ENCODE assay signal across 36 cellular contexts in the genomic region with DNA sequence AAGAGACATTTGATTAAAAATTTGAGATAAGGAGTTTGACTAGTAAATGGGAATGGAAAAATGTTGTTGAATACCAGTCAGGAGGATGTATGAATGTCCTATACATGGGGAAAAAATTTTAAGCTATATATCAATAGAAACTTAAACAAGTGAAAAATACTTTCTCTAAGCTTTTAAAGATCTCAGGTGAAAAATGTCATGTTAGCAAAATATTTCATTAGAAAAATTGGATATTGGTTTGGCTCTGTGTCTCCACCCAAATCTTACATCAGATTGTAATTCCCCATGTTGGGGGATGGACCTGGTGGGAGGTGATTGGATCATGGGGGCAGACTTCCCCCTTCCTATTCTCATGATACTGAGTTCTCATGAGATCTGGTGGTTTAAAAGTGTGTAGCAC.
"Had no signal": no experiment of that assay in that cellular context is flagged by ENCODE, and none has a peak within 500 bp of the region (broad histone marks: within the 10 kb centered on the region; RNA-seq: fewer than 3 reads in every experiment).

No MANE protein-coding gene starts in this region.

- H3K27me3 Mint-ChIP-seq: activated B cell treated with CpG ODN at 0.5 μM for 24 hours; activated CD4-positive, alpha-beta memory T cell treated with anti-CD3 and anti-CD28 coated beads for 36 hours; activated CD4-positive, alpha-beta T cell treated with anti-CD3 and anti-CD28 coated beads, Interleukin-2, amount 10 ng/mL, durations not matched to agents 24 days and 14 days; activated CD8-positive, alpha-beta T cell treated with anti-CD3 and anti-CD28 coated beads for 36 hours; activated naive CD8-positive, alpha-beta T cell treated with anti-CD3 and anti-CD28 coated beads for 36 hours; activated T-helper 17 cell treated with anti-CD3 and anti-CD28 coated beads, Interleukin-2, amount 50 U/mL, for 72 hours had no signal

- H3K36me3 ChIP-seq: adrenal gland, brain microvascular endothelial cell, breast epithelium had no signal

- H3K4me3 ChIP-seq: adrenal gland, body of pancreas, breast epithelium had no signal

- H3K27me3 ChIP-seq: adrenal gland, body of pancreas, brain microvascular endothelial cell, breast epithelium had no signal

- H3K4me1 Mint-ChIP-seq: activated B cell treated with CpG ODN at 0.5 μM for 24 hours; activated CD4-positive, alpha-beta T cell treated with anti-CD3 and anti-CD28 coated beads, Interleukin-2, amount 10 ng/mL, durations not matched to agents 24 days and 14 days; activated naive CD8-positive, alpha-beta T cell treated with anti-CD3 and anti-CD28 coated beads for 36 hours; activated T-helper 17 cell treated with anti-CD3 and anti-CD28 coated beads, Interleukin-2, amount 50 U/mL, for 72 hours had no signal

- H3K4me1 ChIP-seq: adrenal gland, body of pancreas, breast epithelium had no signal

- DNase-seq: activated B cell treated with CpG ODN at 0.5 μM for 24 hours; activated CD4-positive, alpha-beta memory T cell treated with anti-CD3 and anti-CD28 coated beads for 36 hours; activated CD4-positive, alpha-beta T cell treated with anti-CD3 and anti-CD28 coated beads for 4 hours; activated CD4-positive, alpha-beta T cell treated with anti-CD3 and anti-CD28 coated beads, Interleukin-2, amount 10 ng/mL, durations not matched to agents 24 days and 14 days; activated CD4-positive, alpha-beta T cell treated with anti-CD3 and anti-CD28 coated beads, Interleukin-2, amount 50 U/mL, for 1 hour; activated CD4-positive, alpha-beta T cell treated with anti-CD3 and anti-CD28 coated beads, Interleukin-2, amount 50 U/mL, for 4 hours; activated CD4-positive, CD25-positive, alpha-beta regulatory T cell treated with anti-CD3 and anti-CD28 coated beads, Interleukin-2, amount 50 U/mL, for 72 hours; activated CD8-positive, alpha-beta memory T cell treated with anti-CD3 and anti-CD28 coated beads, Interleukin-2, amount 50 U/mL, for 4 hours; activated CD8-positive, alpha-beta T cell treated with anti-CD3 and anti-CD28 coated beads for 36 hours; activated effector memory CD4-positive, alpha-beta T cell treated with anti-CD3 and anti-CD28 coated beads, Interleukin-2, amount 50 U/mL, for 16 hours; activated gamma-delta T cell treated with Interleukin-2 at 50 U/mL for 16 hours; activated naive CD4-positive, alpha-beta T cell; activated naive CD4-positive, alpha-beta T cell treated with anti-CD3 and anti-CD28 coated beads for 36 hours; activated naive CD4-positive, alpha-beta T cell treated with anti-CD3 and anti-CD28 coated beads, Interleukin-2, amount 50 U/mL, for 16 hours; activated naive CD8-positive, alpha-beta T cell treated with anti-CD3 and anti-CD28 coated beads for 36 hours; activated T-cell treated with anti-CD3 and anti-CD28 coated beads for 4 hours; activated T-cell treated with anti-CD3 and anti-CD28 coated beads, Interleukin-2, amount 50 U/mL, for 1 hour; activated T-cell treated with anti-CD3 and anti-CD28 coated beads, Interleukin-2, amount 50 U/mL, for 4 hours; activated T-cell treated with anti-CD3 and anti-CD28 coated beads, Interleukin-2, amount 50 U/mL, for 72 hours; adrenal gland; amniotic stem cell; aorta; body of pancreas; brain microvascular endothelial cell; central memory CD4-positive, alpha-beta T cell; T-helper 2 cell; T-helper 9 cell had no signal

- FAIRE-seq: astrocyte, colon, TTC549 had no signal

- H3K36me3 Mint-ChIP-seq: activated CD4-positive, alpha-beta memory T cell treated with anti-CD3 and anti-CD28 coated beads for 36 hours; activated naive CD4-positive, alpha-beta T cell treated with anti-CD3 and anti-CD28 coated beads, Interleukin-2, amount 50 U/mL, for 72 hours; activated naive CD8-positive, alpha-beta T cell treated with anti-CD3 and anti-CD28 coated beads for 36 hours had no signal

- H3K4me3 Mint-ChIP-seq: activated B cell treated with CpG ODN at 0.5 μM for 24 hours; activated CD4-positive, alpha-beta memory T cell treated with anti-CD3 and anti-CD28 coated beads for 36 hours; activated CD4-positive, alpha-beta T cell treated with anti-CD3 and anti-CD28 coated beads, Interleukin-2, amount 10 ng/mL, durations not matched to agents 24 days and 14 days; activated CD8-positive, alpha-beta T cell treated with anti-CD3 and anti-CD28 coated beads for 36 hours; activated naive CD4-positive, alpha-beta T cell treated with anti-CD3 and anti-CD28 coated beads for 36 hours; activated naive CD8-positive, alpha-beta T cell treated with anti-CD3 and anti-CD28 coated beads for 36 hours; activated T-cell treated with anti-CD3 and anti-CD28 coated beads, Interleukin-2, amount 50 U/mL, for 4 hours; activated T-cell treated with anti-CD3 and anti-CD28 coated beads, Interleukin-2, amount 50 U/mL, for 72 hours; activated T-helper 1 cell treated with anti-CD3 and anti-CD28 coated beads, Interleukin-12 subunit alpha, Interleukin-12 subunit beta, Interleukin-2, Interleukin-4 antibody, amounts not matched to agents 30 ng/mL and 10 ng/mL and 1 ng/mL, durations not matched to agents 14 hours and 24 hours and 36 hours; activated T-helper 17 cell treated with anti-CD3 and anti-CD28 coated beads, Interleukin-2, amount 50 U/mL, for 72 hours; T-helper 2 cell treated with Interferon-gamma antibody and Interleukin-4, amounts not matched to agents 5 μg/mL and 100 μg/mL, for 36 hours had no signal

- H3K27ac Mint-ChIP-seq: activated B cell treated with CpG ODN at 0.5 μM for 24 hours; activated CD4-positive, alpha-beta memory T cell treated with anti-CD3 and anti-CD28 coated beads for 36 hours; activated CD4-positive, alpha-beta T cell treated with anti-CD3 and anti-CD28 coated beads, Interleukin-2, amount 10 ng/mL, durations not matched to agents 24 days and 14 days; activated CD8-positive, alpha-beta T cell treated with anti-CD3 and anti-CD28 coated beads for 36 hours; activated naive CD4-positive, alpha-beta T cell treated with anti-CD3 and anti-CD28 coated beads for 36 hours; activated naive CD4-positive, alpha-beta T cell treated with anti-CD3 and anti-CD28 coated beads, Interleukin-2, amount 50 U/mL, for 72 hours; activated naive CD8-positive, alpha-beta T cell treated with anti-CD3 and anti-CD28 coated beads for 36 hours; activated T-cell treated with anti-CD3 and anti-CD28 coated beads, Interleukin-2, amount 50 U/mL, for 72 hours; activated T-helper 1 cell treated with anti-CD3 and anti-CD28 coated beads, Interleukin-12 subunit alpha, Interleukin-12 subunit beta, Interleukin-2, Interleukin-4 antibody, amounts not matched to agents 30 ng/mL and 10 ng/mL and 1 ng/mL, durations not matched to agents 14 hours and 24 hours and 36 hours; activated T-helper 17 cell treated with anti-CD3 and anti-CD28 coated beads, Interleukin-2, amount 50 U/mL, for 72 hours; T-helper 2 cell treated with Interferon-gamma antibody and Interleukin-4, amounts not matched to agents 5 μg/mL and 100 μg/mL, for 36 hours had no signal

- H3K27ac ChIP-seq: adrenal gland, body of pancreas, brain microvascular endothelial cell, breast epithelium, VCaP had no signal

- ATAC-seq: activated CD8-positive, alpha-beta T cell treated with anti-CD3 and anti-CD28 coated beads for 36 hours; activated naive CD4-positive, alpha-beta T cell treated with anti-CD3 and anti-CD28 coated beads, Interleukin-2, amount 50 U/mL, for 72 hours; activated T-cell treated with anti-CD3 and anti-CD28 coated beads, Interleukin-2, amount 50 U/mL, for 4 hours; activated T-cell treated with anti-CD3 and anti-CD28 coated beads, Interleukin-2, amount 50 U/mL, for 72 hours; activated T-helper 17 cell treated with anti-CD3 and anti-CD28 coated beads, Interleukin-2, amount 50 U/mL, for 72 hours; body of pancreas had no signal

- H3K9me3 ChIP-seq: body of pancreas, breast epithelium had no signal
